Comparison of ENCODE assay signal across 21 cellular contexts in the genomic region with DNA sequence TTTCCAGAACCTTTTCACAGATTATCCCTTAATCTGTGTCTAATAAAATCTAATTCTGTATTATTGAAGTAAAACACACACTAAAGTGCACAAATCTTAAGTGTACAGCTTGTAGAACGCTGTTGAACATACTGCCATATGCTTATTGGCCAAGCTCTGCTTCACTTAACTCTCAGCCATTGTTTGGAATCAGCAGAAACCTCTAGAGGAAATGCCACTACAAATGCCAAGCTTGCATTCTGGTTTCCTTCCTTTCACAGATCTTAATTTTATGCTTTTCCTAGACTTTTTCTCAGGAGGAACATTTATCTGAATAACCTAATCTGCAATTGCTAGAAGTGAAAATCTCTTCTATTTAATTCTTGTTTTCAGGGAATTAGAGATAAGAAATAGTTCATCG. TPM values are rescaled to one million over a fixed set of nuclear protein-coding genes. Genes with fewer than 3 reads are reported as not detected.
DNase-seq lines count a peak whose midpoint lies in the region; ATAC-seq, FAIRE-seq and TF ChIP-seq lines count a peak whose summit lies in the region.
"Had no signal": no experiment of that assay in that cellular context is flagged by ENCODE, and none has a peak within 500 bp of the region (broad histone marks: within the 10 kb centered on the region; RNA-seq: fewer than 3 reads in every experiment).

No MANE protein-coding gene starts in this region.

- BruUV-seq in HepG2 (replicated peaks; lab: Mats Ljungman, UMichigan) = no TSS peak

- in situ Hi-C loops in HepG2 (cut with HindIII; ENCODE audit: extremely low pct_ligation_motif_present, low pct_unique_long_range_greater_than_20kb) = no loop called here

- H3K4me2 ChIP-seq in HepG2 (ENCODE audit: low read depth, low read length) = no peak overlapping the region

- CTCF ChIA-PET in HepG2 (lab: Yijun Ruan, JAX; ENCODE audit: low intra/inter-chr PET ratio, low total read pairs) = no interaction called here

- TF ChIP-seq RAD21 in HepG2 (CRISPR knock-in tag; IDR thresholded peaks at IDR 0.05) = no peak

- DNase-seq in right lobe of liver (no peak), HepG2 (ENCODE audit: low spot score) (no peak), fibroblast of pulmonary artery (ENCODE audit: low read depth) (peak; percentile 53), lung microvascular endothelial cell (ENCODE audit: low read depth in 2 of 2) (peak; percentile 15 to 54), SK-N-DZ (ENCODE audit: low spot score) (no peak), NCI-H510A treated with DMSO at 0.1 percent for 48 hours (lab: John Stamatoyannopoulos, UW) (no peak)
- DNase-seq: AML-193; CD4-positive, alpha-beta T cell; MG63; NCI-H1105 treated with DMSO at 0.1 percent for 48 hours; NCI-H146; NCI-H1930; NCI-H2107; NCI-H226; NCI-H510A had no signal

- TF ChIP-seq POLR2A in right lobe of liver (IDR thresholded peaks at IDR 0.05) = no peak
- TF ChIP-seq POLR2A in HepG2 (IDR thresholded peaks at IDR 0.05; ENCODE audit: insufficient read depth in 1 of 2, low read depth in 2 of 2, low read length in 2 of 2) = no peak

- TF ChIP-seq CTCF in right lobe of liver (IDR thresholded peaks at IDR 0.05) (no peak), HepG2 (CRISPR knock-in tag; IDR thresholded peaks at IDR 0.05) (no peak), fibroblast of pulmonary artery (IDR thresholded peaks at IDR 0.05; ENCODE audit: low read length, missing control alignments) (no peak)

- H3K4me1 ChIP-seq in right lobe of liver (peaks cover 0 to 11% (median 0%) of the 10 kb centered on the region in 4 donors), HepG2 (ENCODE audit: insufficient read depth, low read length) (peaks cover 11% of the 10 kb centered on the region; the same call in 1 of the 2 replicates)

- FAIRE-seq in HepG2 (lab: Jason Lieb, UNC) = no peak
- FAIRE-seq: A204.1, D721Med, H54, K562 had no signal

- no peak overlapping the region for H3K27ac ChIP-seq in right lobe of liver
- no peak overlapping the region for H3K27ac ChIP-seq in HepG2 (ENCODE audit: extremely low read length, insufficient read depth, low read length)
- H3K27ac ChIP-seq: BLaER1 treated with 17β-estradiol and CSF1 and Interleukin-3, amounts not matched to agents 10 nM and 100 nM had no signal

- intact Hi-C loops in right lobe of liver (cut with DNase I) = no loop called here
- intact Hi-C loops in HepG2 (cut with micrococcal nuclease; ENCODE audit: unreplicated experiment) = no loop called here

- no peak for TF ChIP-seq EP300 in HepG2 (IDR thresholded peaks at IDR 0.05; ENCODE audit: low read depth in 2 of 2, low read length in 2 of 2)
- no peak for TF ChIP-seq EP300 in HepG2 (CRISPR knock-in tag; IDR thresholded peaks at IDR 0.05; ENCODE audit: borderline replicate concordance)

- H4K20me1 ChIP-seq in HepG2 (ENCODE audit: insufficient read depth, low read length) = no peaks in the 10 kb centered on the region
- H4K20me1 ChIP-seq: BLaER1 treated with 17β-estradiol and CSF1 and Interleukin-3, amounts not matched to agents 10 nM and 100 nM had no signal

- H3K27me3 ChIP-seq in right lobe of liver (no peaks in the 10 kb centered on the region), HepG2 (ENCODE audit: control insufficient read depth in 1 of 2, insufficient read depth in 2 of 2, low read length in 2 of 2) (no peaks in the 10 kb centered on the region)
- H3K27me3 ChIP-seq: BLaER1 treated with 17β-estradiol and CSF1 and Interleukin-3, amounts not matched to agents 10 nM and 100 nM; MG63 had no signal

- ATAC-seq in right lobe of liver (peak in 3 of 4 donors; percentile 33 to 48 (median 44)), HepG2 (no peak), GM18873 (IDR thresholded peaks at IDR 0.05; ENCODE audit: low FRiP score, unreplicated experiment) (no peak)
- ATAC-seq: K562 had no signal

- POLR2A ChIA-PET in HepG2 (lab: Yijun Ruan, JAX) = no interaction called here

- H2AFZ ChIP-seq in HepG2 (ENCODE audit: low read length) = no peak overlapping the region

- H3K9me3 ChIP-seq in right lobe of liver (no peaks in the 10 kb centered on the region), HepG2 (ENCODE audit: low read length) (no peaks in the 10 kb centered on the region)
- H3K9me3 ChIP-seq: MG63 had no signal

- H3K9ac ChIP-seq in HepG2 (ENCODE audit: insufficient read depth, low read depth, low read length) = no peak overlapping the region
- H3K9ac ChIP-seq: BLaER1 treated with 17β-estradiol and CSF1 and Interleukin-3, amounts not matched to agents 10 nM and 100 nM had no signal

- H3K4me3 ChIP-seq in right lobe of liver = no peak overlapping the region
- H3K4me3 ChIP-seq in HepG2 (replicated peaks in 1 of 3; ENCODE audit: insufficient read depth in 1 of 3, low read depth in 2 of 3, low read length in 3 of 3) = no peak overlapping the region
- H3K4me3 ChIP-seq in fibroblast of pulmonary artery (replicated peaks; ENCODE audit: low read depth, low read length) = no peak overlapping the region
- H3K4me3 ChIP-seq: BLaER1 treated with 17β-estradiol and CSF1 and Interleukin-3, amounts not matched to agents 10 nM and 100 nM; K562; MG63 had no signal

- whole genome bisulfite sequencing in right lobe of liver (ENCODE audit: insufficient coverage, low coverage, low lambda C conversion rate, missing lambda C conversion rate) = 61% methylated on average over 2 of the region's 2 CpGs
- WGBS in HepG2 (ENCODE audit: low lambda C conversion rate) = 90% methylated on average over 2 of the region's 2 CpGs

- no peaks in the 10 kb centered on the region for H3K79me2 ChIP-seq in HepG2 (ENCODE audit: insufficient read depth, low read length)

- no peaks in the 10 kb centered on the region for H3K36me3 ChIP-seq in right lobe of liver
- H3K36me3 ChIP-seq in HepG2 (replicated peaks in 1 of 2; ENCODE audit: control insufficient read depth in 1 of 2, insufficient read depth in 2 of 2, low read length in 2 of 2) = no peaks in the 10 kb centered on the region
- H3K36me3 ChIP-seq: BLaER1 treated with 17β-estradiol and CSF1 and Interleukin-3, amounts not matched to agents 10 nM and 100 nM had no signal

TF ChIP-seq in HepG2, 621 proteins besides CTCF, POLR2A, EP300 and RAD21:
- TF ChIP-seq HMGA1 (CRISPR knock-in tag; conservative IDR thresholded peaks at IDR 0.05) (no peak), SKI (IDR thresholded peaks at IDR 0.05; ENCODE audit: partially characterized antibody) (no peak), ZNF614 (CRISPR knock-in tag; IDR thresholded peaks at IDR 0.05; ENCODE audit: borderline replicate concordance) (no peak), FOXK2 (IDR thresholded peaks at IDR 0.05) (no peak)

RNA-seq across cellular contexts. Expression of a gene that starts 10.1 kb away (rescaled TPM):
- total RNA-seq in right lobe of liver (under 1 TPM in 5 of 6 experiments, not detected in 1; 0.18 to 0.58 (median 0.40) TPM), HepG2 (2016; rRNA removed; fragmentation: Illumina TruSeq; extraction: Trizol) (1.7 and 2.3 TPM in 2 replicates), lung microvascular endothelial cell (0.20 and 0.22 TPM in 2 replicates)
- total RNA-seq in HepG2 (2016; cell fraction: cytosol; rRNA removed; fragmentation: Illumina TruSeq; extraction: Trizol; ENCODE audit: low read depth) = 0.40 and 0.44 TPM in 2 replicates
- 1.5 and 2.4 TPM in 2 replicates for total RNA-seq in HepG2 (2016; cell fraction: insoluble cytoplasmic fraction; rRNA removed; fragmentation: Illumina TruSeq; extraction: Trizol)
- 0.65 TPM in 2 replicates for total RNA-seq in HepG2 (2016; cell fraction: membrane; rRNA removed; fragmentation: Illumina TruSeq; extraction: Trizol)
- 1.7 and 2.2 TPM in 2 replicates for total RNA-seq in HepG2 (2016; cell fraction: nucleus; rRNA removed; fragmentation: Illumina TruSeq; extraction: Trizol)
- 0.14 and 0.22 TPM in 2 replicates for polyA plus RNA-seq in HepG2 (2011; rRNA removed)
- polyA plus RNA-seq in HepG2 (2011; cell fraction: cytosol; rRNA removed) = 0.05 and 0.07 TPM in 2 replicates
- 0.57 TPM in 1 of 2 replicates, not detected in the other for polyA plus RNA-seq in HepG2 (2011; cell fraction: nucleus; rRNA removed)
- polyA plus RNA-seq in HepG2 (2012) = 0.44 and 1.1 TPM in 2 replicates
- polyA plus RNA-seq in HepG2 (2016; cell fraction: cytosol; fragmentation: Illumina TruSeq; extraction: Trizol; ENCODE audit: low read depth) = 0.33 and 0.57 TPM in 2 replicates
- 3.3 and 3.6 TPM in 2 replicates for polyA plus RNA-seq in HepG2 (2016; cell fraction: insoluble cytoplasmic fraction; fragmentation: Illumina TruSeq; extraction: Trizol; ENCODE audit: low read depth)
- polyA plus RNA-seq in HepG2 (2016; cell fraction: membrane; fragmentation: Illumina TruSeq; extraction: Trizol; ENCODE audit: low read depth) = 0.62 TPM in 2 replicates
- polyA plus RNA-seq in HepG2 (2016; cell fraction: nucleus; fragmentation: Illumina TruSeq; extraction: Trizol; ENCODE audit: insufficient read depth, low read depth) = 1.4 and 2.9 TPM in 2 replicates
- polyA minus RNA-seq in HepG2 (2011; rRNA and poly(A)+ RNA removed; ENCODE audit: low replicate concordance) = not detected in 2 replicates
- polyA minus RNA-seq in HepG2 (2011; cell fraction: cytosol; rRNA and poly(A)+ RNA removed) = 0.30 and 0.53 TPM in 2 replicates
- polyA minus RNA-seq in HepG2 (2011; cell fraction: nucleus; rRNA and poly(A)+ RNA removed) = 0.87 and 1.0 TPM in 2 replicates
- polyA plus RNA-seq in SK-N-DZ (2014; cell fraction: cytosol; rRNA removed) = 3.8 and 4.5 TPM in 2 replicates
- 3.0 and 4.5 TPM in 2 replicates for polyA plus RNA-seq in SK-N-DZ (2014; cell fraction: nucleus; rRNA removed)

Comparison
In these comparisons a context has a peak if more than half of its experiments do, and no peak if none do; other contexts are left out.
1. ATAC-seq: peak in right lobe of liver (3 of 4); none in HepG2 (single experiment) and GM18873 (single experiment).
2. DNase-seq: peak in fibroblast of pulmonary artery (single experiment) and lung microvascular endothelial cell (2 of 2); none in right lobe of liver (0 of 3), HepG2 (single experiment), SK-N-DZ (single experiment) and NCI-H510A treated with DMSO at 0.1 percent for 48 hours (single experiment).